Comparison of ENCODE assay signal across 11 cellular contexts in the genomic region with DNA sequence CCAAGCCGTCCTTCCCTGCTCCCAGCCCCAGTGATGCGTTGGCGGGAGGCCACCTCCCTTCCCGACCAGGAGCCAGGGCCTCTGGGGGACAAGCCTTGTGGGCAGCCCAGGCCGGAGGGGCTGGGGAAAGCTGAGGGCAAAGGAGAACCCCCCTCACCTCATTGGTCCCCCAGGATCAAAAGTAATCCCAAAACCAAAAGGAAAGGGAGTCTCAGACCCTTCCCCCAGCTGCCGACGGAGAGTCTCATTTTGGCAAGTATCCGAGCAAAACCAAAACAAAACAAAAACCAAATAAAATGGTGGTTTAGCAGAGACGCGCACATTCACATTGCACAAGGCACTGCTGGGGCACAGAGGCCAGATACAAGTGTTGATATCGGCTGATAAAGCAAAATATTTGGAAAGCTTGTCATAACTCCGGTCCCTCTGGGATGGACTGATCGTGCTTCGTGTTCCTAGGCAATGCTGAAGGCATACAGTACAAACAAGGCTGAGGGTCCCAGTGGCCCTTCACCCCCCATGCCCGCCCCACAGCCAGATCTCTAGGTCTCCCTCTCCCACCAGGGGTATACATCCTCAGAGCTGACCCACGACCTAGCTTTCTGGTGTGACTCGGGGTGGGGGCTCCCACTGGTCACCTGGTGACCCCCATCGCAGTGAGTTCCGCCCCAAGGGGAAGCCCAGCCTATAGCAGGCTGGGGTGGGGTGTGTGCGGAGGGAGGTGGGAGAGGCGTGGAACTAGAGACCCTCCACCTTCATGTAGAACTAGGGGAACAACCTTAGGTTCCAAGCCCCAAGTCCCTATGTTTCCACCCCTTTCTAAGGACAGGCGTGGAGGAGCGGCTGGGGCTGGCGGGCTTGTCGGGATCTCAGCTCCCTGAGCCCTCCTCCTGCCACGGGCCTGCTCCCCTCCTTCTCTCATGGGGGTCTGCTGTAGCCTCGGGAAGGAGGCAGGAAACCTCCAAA. TPM values are rescaled to one million over a fixed set of nuclear protein-coding genes. Genes with fewer than 3 reads are reported as not detected.
DNase-seq lines count a peak whose midpoint lies in the region; ATAC-seq, FAIRE-seq and TF ChIP-seq lines count a peak whose summit lies in the region.
"Had no signal": no experiment of that assay in that cellular context is flagged by ENCODE, and none has a peak within 500 bp of the region (broad histone marks: within the 10 kb centered on the region; RNA-seq: fewer than 3 reads in every experiment).

No MANE protein-coding gene starts in this region.

- H3K4me3 ChIP-seq in HEK293 (ENCODE audit: low read depth, low read length) (no peak overlapping the region), astrocyte (ENCODE audit: insufficient read depth, low read depth, low read length) (no peak overlapping the region), right lobe of liver (peak overlapping the region; percentile 66 to 93 (median 86))

- CTCF ChIA-PET in HEK293 (lab: Yijun Ruan, JAX), result interaction anchor here (0.7 to 5.4 kb wide), 12 partner anchors 9 to 822 kb away, joined by 3 to 28 read pairs (median 4); a partner anchor contains a TSS

- FAIRE-seq in astrocyte (lab: Jason Lieb, UNC), result no peak

- H3K9ac ChIP-seq in astrocyte (ENCODE audit: low read length), result no peak overlapping the region

- H3K27ac ChIP-seq in HEK293 (ENCODE audit: extremely low read depth, low read depth, low read length) (peak overlapping the region; percentile 98), astrocyte (ENCODE audit: low read depth, low read length) (no peak overlapping the region), right lobe of liver (peak overlapping the region; percentile 56 to 99 (median 91))

- H3K9me3 ChIP-seq in HEK293 (ENCODE audit: control insufficient read depth, insufficient read depth, low read depth, low read length) (no peaks in the 10 kb centered on the region), astrocyte (ENCODE audit: insufficient read depth, low read depth, low read length) (no peaks in the 10 kb centered on the region), right lobe of liver (no peaks in the 10 kb centered on the region)

- H3K4me3 Mint-ChIP-seq in astrocyte (ENCODE audit: unreplicated experiment), result peak overlapping the region; percentile 50
- H3K4me3 Mint-ChIP-seq in stimulated activated effector memory CD8-positive, alpha-beta T cell treated with anti-CD3 and anti-CD28 coated beads, Interleukin-12 subunit alpha, Interleukin-12 subunit beta, amount 100 ng/mL, for 72 hours, result peak overlapping the region; percentile 62
- no peak overlapping the region for H3K4me3 Mint-ChIP-seq in T-helper 2 cell treated with Interferon-gamma antibody and Interleukin-4, amounts not matched to agents 5 μg/mL and 100 μg/mL, for 36 hours
- H3K4me3 Mint-ChIP-seq: activated naive CD8-positive, alpha-beta T cell treated with anti-CD3 and anti-CD28 coated beads, Interleukin-2, amount 10 ng/mL, durations not matched to agents 7 days and 5 days had no signal

- H3K79me2 ChIP-seq in astrocyte (ENCODE audit: insufficient read depth, low read length), result no peaks in the 10 kb centered on the region

- 16% methylated on average over 14 of the region's 27 CpGs for WGBS in right lobe of liver (ENCODE audit: insufficient coverage, low coverage, low lambda C conversion rate, missing lambda C conversion rate)

- TF ChIP-seq CTCF in HEK293 (tag by site-specific recombination; IDR thresholded peaks at IDR 0.05) (no peak), astrocyte (IDR thresholded peaks at IDR 0.05; ENCODE audit: insufficient read depth, low read depth, low read length) (no peak), right lobe of liver (IDR thresholded peaks at IDR 0.05) (no peak)

- peaks cover 1% of the 10 kb centered on the region for H3K36me3 Mint-ChIP-seq in astrocyte (ENCODE audit: low read depth, unreplicated experiment)
- no peaks in the 10 kb centered on the region for H3K36me3 Mint-ChIP-seq in stimulated activated effector memory CD8-positive, alpha-beta T cell treated with anti-CD3 and anti-CD28 coated beads, Interleukin-12 subunit alpha, Interleukin-12 subunit beta, amount 100 ng/mL, for 72 hours
- no peaks in the 10 kb centered on the region for H3K36me3 Mint-ChIP-seq in T-helper 2 cell treated with Interferon-gamma antibody and Interleukin-4, amounts not matched to agents 5 μg/mL and 100 μg/mL, for 36 hours (ENCODE audit: low read depth)
- H3K36me3 Mint-ChIP-seq: activated naive CD8-positive, alpha-beta T cell treated with anti-CD3 and anti-CD28 coated beads, Interleukin-2, amount 10 ng/mL, durations not matched to agents 7 days and 5 days had no signal

- POLR2A ChIA-PET in HEK293 (lab: Yijun Ruan, JAX), result interaction anchor here (0.8 to 1.9 kb wide), 6 partner anchors 12 to 79 kb away, joined by 3 to 11 read pairs (median 4); a partner anchor contains a TSS

- no peak overlapping the region for H3K4me2 ChIP-seq in astrocyte (ENCODE audit: low read length)

- intact Hi-C loops in right lobe of liver (cut with DNase I), result loop anchor here (5.0 to 10.0 kb wide), 3 partner anchors 55 to 105 kb away; no protein-coding TSS in a partner anchor

- no peak overlapping the region for H3K27ac Mint-ChIP-seq in astrocyte (ENCODE audit: unreplicated experiment)
- H3K27ac Mint-ChIP-seq in stimulated activated effector memory CD8-positive, alpha-beta T cell treated with anti-CD3 and anti-CD28 coated beads, Interleukin-12 subunit alpha, Interleukin-12 subunit beta, amount 100 ng/mL, for 72 hours, result no peak overlapping the region
- no peak overlapping the region for H3K27ac Mint-ChIP-seq in T-helper 2 cell treated with Interferon-gamma antibody and Interleukin-4, amounts not matched to agents 5 μg/mL and 100 μg/mL, for 36 hours
- H3K27ac Mint-ChIP-seq: activated naive CD8-positive, alpha-beta T cell treated with anti-CD3 and anti-CD28 coated beads, Interleukin-2, amount 10 ng/mL, durations not matched to agents 7 days and 5 days had no signal

- H3K36me3 ChIP-seq in HEK293 (ENCODE audit: control insufficient read depth in 2 of 2, insufficient read depth in 1 of 2, low read length in 2 of 2), result no peaks in the 10 kb centered on the region
- no peaks in the 10 kb centered on the region for H3K36me3 ChIP-seq in astrocyte (ENCODE audit: insufficient read depth, low read length)
- no peaks in the 10 kb centered on the region for H3K36me3 ChIP-seq in right lobe of liver

- H4K20me1 ChIP-seq in astrocyte (ENCODE audit: insufficient read depth, low read length), result no peaks in the 10 kb centered on the region

- ATAC-seq in right lobe of liver, result peak in 1 of 4 donors; percentile 7
- ATAC-seq in stimulated activated effector memory CD8-positive, alpha-beta T cell treated with anti-CD3 and anti-CD28 coated beads, Interleukin-12 subunit alpha, Interleukin-12 subunit beta, amount 100 ng/mL, for 72 hours, result no peak

- H3K4me1 Mint-ChIP-seq in astrocyte (ENCODE audit: low read depth, unreplicated experiment), result no peaks in the 10 kb centered on the region
- peaks cover 5% of the 10 kb centered on the region for H3K4me1 Mint-ChIP-seq in stimulated activated effector memory CD8-positive, alpha-beta T cell treated with anti-CD3 and anti-CD28 coated beads, Interleukin-12 subunit alpha, Interleukin-12 subunit beta, amount 100 ng/mL, for 72 hours
- no peaks in the 10 kb centered on the region for H3K4me1 Mint-ChIP-seq in T-helper 2 cell treated with Interferon-gamma antibody and Interleukin-4, amounts not matched to agents 5 μg/mL and 100 μg/mL, for 36 hours (ENCODE audit: low read depth)
- H3K4me1 Mint-ChIP-seq: activated naive CD8-positive, alpha-beta T cell treated with anti-CD3 and anti-CD28 coated beads, Interleukin-2, amount 10 ng/mL, durations not matched to agents 7 days and 5 days had no signal

- no peak overlapping the region for H2AFZ ChIP-seq in astrocyte (ENCODE audit: low read depth, low read length)

- H3K9me3 Mint-ChIP-seq in astrocyte (ENCODE audit: unreplicated experiment), result peaks cover 4% of the 10 kb centered on the region
- H3K9me3 Mint-ChIP-seq in stimulated activated effector memory CD8-positive, alpha-beta T cell treated with anti-CD3 and anti-CD28 coated beads, Interleukin-12 subunit alpha, Interleukin-12 subunit beta, amount 100 ng/mL, for 72 hours, result no peaks in the 10 kb centered on the region
- no peaks in the 10 kb centered on the region for H3K9me3 Mint-ChIP-seq in T-helper 2 cell treated with Interferon-gamma antibody and Interleukin-4, amounts not matched to agents 5 μg/mL and 100 μg/mL, for 36 hours
- H3K9me3 Mint-ChIP-seq: activated naive CD8-positive, alpha-beta T cell treated with anti-CD3 and anti-CD28 coated beads, Interleukin-2, amount 10 ng/mL, durations not matched to agents 7 days and 5 days had no signal

- DNase-seq in astrocyte (ENCODE audit: low read depth) (no peak), right lobe of liver (peak; percentile 65 to 72 (median 65)), cerebellum (ENCODE audit: low spot score) (no peak), NCI-H1048 (lab: John Stamatoyannopoulos, UW) (no peak), CD1c-positive myeloid dendritic cell (ENCODE audit: extremely low spot score) (no peak)
- no peak for DNase-seq in stimulated activated effector memory CD8-positive, alpha-beta T cell treated with anti-CD3 and anti-CD28 coated beads, Interleukin-12 subunit alpha, Interleukin-12 subunit beta, amount 100 ng/mL, for 72 hours (ENCODE audit: low spot score in 2 of 2)
- DNase-seq in T-helper 2 cell treated with Interferon-gamma antibody and Interleukin-4, amounts not matched to agents 5 μg/mL and 100 μg/mL, for 36 hours (ENCODE audit: low spot score), result no peak
- DNase-seq: activated naive CD8-positive, alpha-beta T cell treated with anti-CD3 and anti-CD28 coated beads, Interleukin-2, amount 10 ng/mL, durations not matched to agents 7 days and 5 days; Kasumi-1; SW 1271 had no signal

- no peak for TF ChIP-seq POLR2A in right lobe of liver (IDR thresholded peaks at IDR 0.05)

- H3K4me1 ChIP-seq in HEK293 (ENCODE audit: control insufficient read depth, insufficient read depth, low read length), result peaks cover 63% of the 10 kb centered on the region
- H3K4me1 ChIP-seq in astrocyte (ENCODE audit: insufficient read depth, low read length), result no peaks in the 10 kb centered on the region
- peaks cover 0 to 32% (median 5%) of the 10 kb centered on the region in 4 donors for H3K4me1 ChIP-seq in right lobe of liver

- H3K27me3 ChIP-seq in astrocyte (ENCODE audit: insufficient read depth, low read length), result peaks cover 42% of the 10 kb centered on the region
- H3K27me3 ChIP-seq in right lobe of liver, result no peaks in the 10 kb centered on the region

- peaks cover 51% of the 10 kb centered on the region for H3K27me3 Mint-ChIP-seq in astrocyte (ENCODE audit: low read depth, unreplicated experiment)
- peaks cover 39% of the 10 kb centered on the region for H3K27me3 Mint-ChIP-seq in T-helper 2 cell treated with Interferon-gamma antibody and Interleukin-4, amounts not matched to agents 5 μg/mL and 100 μg/mL, for 36 hours (ENCODE audit: low read depth)

RNA-seq across cellular contexts. Expression of a gene that starts 2.0 kb away (rescaled TPM):
- total RNA-seq in astrocyte (0.45 and 0.50 TPM in 2 replicates), right lobe of liver (100 to 1,000 TPM in 4 of 6 experiments, 10 to 100 TPM in 2; 53.9 to 163 (median 119) TPM), cerebellum (2.2 TPM)

Comparison
In these comparisons a context has a peak if more than half of its experiments do, and no peak if none do; other contexts are left out.
1. H3K4me3 ChIP-seq: peak in right lobe of liver (3 of 3); none in HEK293 (single experiment) and astrocyte (single experiment).
2. DNase-seq: peak in right lobe of liver (3 of 3); none in astrocyte (single experiment), stimulated activated effector memory CD8-positive, alpha-beta T cell treated with anti-CD3 and anti-CD28 coated beads, Interleukin-12 subunit alpha, Interleukin-12 subunit beta, amount 100 ng/mL, for 72 hours (0 of 2), cerebellum (single experiment), NCI-H1048 (single experiment), T-helper 2 cell treated with Interferon-gamma antibody and Interleukin-4, amounts not matched to agents 5 μg/mL and 100 μg/mL, for 36 hours (single experiment) and CD1c-positive myeloid dendritic cell (single experiment).
3. RNA of a gene that starts 2.0 kb away (total RNA-seq): 53.9 to 163 TPM in right lobe of liver; 2.2 TPM in cerebellum (single experiment) and 0.45 to 0.50 TPM in astrocyte; every median in the first group is over 10 times any median in the second.